Comparison of ENCODE assay signal across 31 cellular contexts in the genomic region with DNA sequence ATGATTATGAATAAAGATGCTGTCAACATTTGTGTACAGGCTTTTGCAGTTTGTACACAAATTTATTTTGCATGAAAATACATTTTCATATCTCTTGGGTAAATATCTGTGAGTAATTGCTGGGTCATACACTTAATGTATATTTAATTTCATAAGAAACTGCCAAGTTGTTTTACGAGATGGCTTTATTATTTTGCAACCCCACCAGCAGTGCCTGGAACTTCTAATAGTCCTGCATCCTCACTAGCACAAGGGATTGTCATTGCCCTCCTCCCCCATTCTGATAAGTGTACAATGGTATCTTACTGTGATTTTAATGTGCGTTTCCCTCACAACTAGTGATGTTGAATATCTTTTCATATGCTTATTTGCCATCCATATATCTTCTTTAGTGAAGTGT.
"Had no signal": no experiment of that assay in that cellular context is flagged by ENCODE, and none has a peak within 500 bp of the region (broad histone marks: within the 10 kb centered on the region; RNA-seq: fewer than 3 reads in every experiment).

No MANE protein-coding gene starts in this region.

- H3K4me3 ChIP-seq: adrenal gland, ascending aorta, body of pancreas, breast epithelium, cardiac muscle cell had no signal

- H3K4me1 ChIP-seq: ascending aorta, body of pancreas, breast epithelium had no signal

- H3K9me3 ChIP-seq: adrenal gland, ascending aorta, body of pancreas, breast epithelium had no signal

- H3K27ac ChIP-seq: adrenal gland, ascending aorta, body of pancreas, brain microvascular endothelial cell, breast epithelium, cardiac muscle cell had no signal

- DNase-seq: activated effector memory CD4-positive, alpha-beta T cell treated with anti-CD3 and anti-CD28 coated beads, Interleukin-2, amount 50 U/mL, for 16 hours; activated effector memory CD4-positive, alpha-beta T cell treated with Interleukin-2 at 50 U/mL for 16 hours; activated gamma-delta T cell; activated gamma-delta T cell treated with Interleukin-2 at 50 U/mL for 16 hours; activated naive CD4-positive, alpha-beta T cell; activated naive CD4-positive, alpha-beta T cell treated with anti-CD3 and anti-CD28 coated beads for 36 hours; activated naive CD4-positive, alpha-beta T cell treated with anti-CD3 and anti-CD28 coated beads, Interleukin-2, amount 10 ng/mL, durations not matched to agents 7 days and 5 days; activated naive CD4-positive, alpha-beta T cell treated with anti-CD3 and anti-CD28 coated beads, Interleukin-2, amount 50 U/mL, for 16 hours; activated naive CD4-positive, alpha-beta T cell treated with Interleukin-2 at 50 U/mL for 16 hours; activated naive CD8-positive, alpha-beta T cell treated with anti-CD3 and anti-CD28 coated beads for 36 hours; activated naive CD8-positive, alpha-beta T cell treated with anti-CD3 and anti-CD28 coated beads, Interleukin-2, amount 10 ng/mL, durations not matched to agents 7 days and 5 days; activated naive CD8-positive, alpha-beta T cell treated with anti-CD3 and anti-CD28 coated beads, Interleukin-2, amount 50 U/mL, for 24 hours; activated T-cell treated with anti-CD3 and anti-CD28 coated beads, Interleukin-2, amount 50 U/mL, for 24 hours; activated T-cell treated with anti-CD3 and anti-CD28 coated beads, Interleukin-2, amount 50 U/mL, for 4 hours; activated T-cell treated with anti-CD3 and anti-CD28 coated beads, Interleukin-2, amount 50 U/mL, for 48 hours; activated T-cell treated with anti-CD3 and anti-CD28 coated beads, Interleukin-2, amount 50 U/mL, for 72 hours; adrenal gland; amniotic stem cell; amygdala; anterior cingulate cortex; aorta; body of pancreas; brain microvascular endothelial cell; caudate nucleus; central memory CD4-positive, alpha-beta T cell; cerebellar nuclear complex had no signal

- H3K27me3 ChIP-seq: adrenal gland, ascending aorta, body of pancreas, brain microvascular endothelial cell, breast epithelium, cardiac muscle cell had no signal

- H3K36me3 ChIP-seq: breast epithelium had no signal

- ATAC-seq: activated naive CD4-positive, alpha-beta T cell treated with anti-CD3 and anti-CD28 coated beads, Interleukin-2, amount 50 U/mL, for 72 hours; activated naive CD8-positive, alpha-beta T cell treated with anti-CD3 and anti-CD28 coated beads, Interleukin-2, amount 50 U/mL, for 24 hours; activated T-cell treated with anti-CD3 and anti-CD28 coated beads, Interleukin-2, amount 50 U/mL, for 4 hours; activated T-cell treated with anti-CD3 and anti-CD28 coated beads, Interleukin-2, amount 50 U/mL, for 72 hours; activated T-helper 17 cell treated with anti-CD3 and anti-CD28 coated beads, Interleukin-2, amount 50 U/mL, for 72 hours; body of pancreas had no signal
